2 cellular contexts compared by ENCODE assay signal in the genomic region with DNA sequence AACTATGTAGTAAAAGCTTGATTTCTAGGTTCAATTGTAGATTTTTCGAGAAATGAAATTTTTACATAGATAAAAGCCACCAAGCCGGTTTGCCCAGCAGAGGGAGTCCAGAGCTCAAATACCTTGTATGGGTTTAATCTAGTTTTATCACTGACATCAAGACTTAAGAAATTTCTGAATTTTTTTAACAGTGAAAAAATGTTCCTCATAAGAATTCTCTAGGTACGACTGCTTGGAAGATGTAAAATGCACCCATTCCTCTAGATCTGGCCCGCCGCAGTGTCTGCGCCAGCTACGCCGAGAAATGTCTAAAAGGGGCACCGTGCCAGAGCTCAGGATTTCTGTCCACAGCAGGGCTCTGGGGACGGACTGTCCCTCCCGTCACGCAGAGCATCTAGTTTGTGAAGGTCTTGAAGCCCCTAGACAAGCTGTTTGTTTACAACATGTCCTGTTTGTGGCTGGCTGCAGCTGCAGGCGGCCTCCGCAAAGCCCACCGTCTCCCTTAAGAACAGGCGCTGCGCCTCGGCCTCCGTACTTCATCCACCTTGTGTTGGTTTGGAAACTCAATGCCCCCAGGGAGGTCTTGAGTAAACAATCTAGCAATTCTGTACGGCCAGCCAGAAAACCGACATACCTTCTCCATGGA.
A peak's percentile ranks its signal among the peaks of the same experiment; 100 is the strongest.
TF ChIP-seq lines count a peak whose summit lies in the region.

No MANE protein-coding gene starts in this region.

TF ChIP-seq in K562, 482 proteins besides CTCF, POLR2A, EP300 and RAD21:
- TF ChIP-seq HMG20B (CRISPR knock-in tag; IDR thresholded peaks at IDR 0.05) (no peak), NFIC (IDR thresholded peaks at IDR 0.05) (peak; percentile 27; the same call in 1 of the 2 replicates), CBFA2T3 (IDR thresholded peaks at IDR 0.05) (no peak)
- TF ChIP-seq, protein P1, sequence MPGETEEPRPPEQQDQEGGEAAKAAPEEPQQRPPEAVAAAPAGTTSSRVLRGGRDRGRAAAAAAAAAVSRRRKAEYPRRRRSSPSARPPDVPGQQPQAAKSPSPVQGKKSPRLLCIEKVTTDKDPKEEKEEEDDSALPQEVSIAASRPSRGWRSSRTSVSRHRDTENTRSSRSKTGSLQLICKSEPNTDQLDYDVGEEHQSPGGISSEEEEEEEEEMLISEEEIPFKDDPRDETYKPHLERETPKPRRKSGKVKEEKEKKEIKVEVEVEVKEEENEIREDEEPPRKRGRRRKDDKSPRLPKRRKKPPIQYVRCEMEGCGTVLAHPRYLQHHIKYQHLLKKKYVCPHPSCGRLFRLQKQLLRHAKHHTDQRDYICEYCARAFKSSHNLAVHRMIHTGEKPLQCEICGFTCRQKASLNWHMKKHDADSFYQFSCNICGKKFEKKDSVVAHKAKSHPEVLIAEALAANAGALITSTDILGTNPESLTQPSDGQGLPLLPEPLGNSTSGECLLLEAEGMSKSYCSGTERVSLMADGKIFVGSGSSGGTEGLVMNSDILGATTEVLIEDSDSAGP (CRISPR knock-in tag; IDR thresholded peaks at IDR 0.05) = no peak

TF ChIP-seq in HepG2, 621 proteins besides CTCF, POLR2A, EP300 and RAD21:
- TF ChIP-seq HOXA3 (CRISPR knock-in tag; IDR thresholded peaks at IDR 0.05) (no peak), SOX13 (IDR thresholded peaks at IDR 0.05) (no peak), SOX13 (CRISPR knock-in tag; conservative IDR thresholded peaks at IDR 0.05 in 1 of 2, IDR thresholded peaks at IDR 0.05 in 1 of 2) (no peak), AGO2 (optimal IDR thresholded peaks at IDR 0.05; ENCODE audit: low read depth, low read length) (no peak), STAG1 (CRISPR knock-in tag; IDR thresholded peaks at IDR 0.05) (peak; percentile 51), SMC3 (IDR thresholded peaks at IDR 0.05; ENCODE audit: low read length) (peak; percentile 14; the same call in 1 of the 2 replicates), KAT7 (CRISPR knock-in tag; IDR thresholded peaks at IDR 0.05; ENCODE audit: borderline replicate concordance) (no peak), ZNF605 (CRISPR knock-in tag; IDR thresholded peaks at IDR 0.05) (no peak), SP140L (CRISPR knock-in tag; IDR thresholded peaks at IDR 0.05; ENCODE audit: borderline replicate concordance) (no peak)
- TF ChIP-seq, protein P2, sequence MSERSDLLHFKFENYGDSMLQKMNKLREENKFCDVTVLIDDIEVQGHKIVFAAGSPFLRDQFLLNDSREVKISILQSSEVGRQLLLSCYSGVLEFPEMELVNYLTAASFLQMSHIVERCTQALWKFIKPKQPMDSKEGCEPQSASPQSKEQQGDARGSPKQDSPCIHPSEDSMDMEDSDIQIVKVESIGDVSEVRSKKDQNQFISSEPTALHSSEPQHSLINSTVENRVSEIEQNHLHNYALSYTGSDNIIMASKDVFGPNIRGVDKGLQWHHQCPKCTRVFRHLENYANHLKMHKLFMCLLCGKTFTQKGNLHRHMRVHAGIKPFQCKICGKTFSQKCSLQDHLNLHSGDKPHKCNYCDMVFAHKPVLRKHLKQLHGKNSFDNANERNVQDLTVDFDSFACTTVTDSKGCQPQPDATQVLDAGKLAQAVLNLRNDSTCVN (CRISPR knock-in tag; IDR thresholded peaks at IDR 0.05; ENCODE audit: borderline replicate concordance) = no peak
